Comparison of ENCODE assay signal across 1 cellular context in the genomic region with DNA sequence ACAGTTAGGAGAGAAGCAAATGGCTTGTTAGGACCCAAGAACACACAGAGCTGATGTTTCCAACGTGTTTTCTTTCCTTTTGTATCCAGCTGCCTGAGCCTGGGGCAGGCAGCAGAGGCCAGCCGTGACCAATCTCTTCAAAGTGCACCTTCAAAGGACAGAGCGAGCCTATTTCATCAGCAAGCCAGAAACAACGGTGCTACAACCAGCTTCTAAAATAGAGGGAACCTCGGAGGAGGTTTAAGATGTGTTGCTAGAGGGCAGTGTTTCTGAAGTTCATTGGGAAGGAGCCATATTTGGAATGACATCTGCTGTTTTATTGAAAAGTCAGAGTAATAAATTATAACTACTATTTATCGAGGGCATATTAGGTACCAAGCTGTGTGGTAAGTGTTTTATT.
TF ChIP-seq lines count a peak whose summit lies in the region.

No MANE protein-coding gene starts in this region.

TF ChIP-seq in IMR-90, 13 proteins besides CTCF, POLR2A, EP300 and RAD21:
- TF ChIP-seq CHD1 (IDR thresholded peaks at IDR 0.05; ENCODE audit: low read depth, low read length): no peak
- TF ChIP-seq FOS (IDR thresholded peaks at IDR 0.05; ENCODE audit: low read depth, low read length): no peak
- no peak for TF ChIP-seq MAZ (IDR thresholded peaks at IDR 0.05; ENCODE audit: borderline replicate concordance, low read depth, low read length)
- no peak for TF ChIP-seq CEBPB (IDR thresholded peaks at IDR 0.05; ENCODE audit: low read depth, low read length)
- TF ChIP-seq, protein P1, sequence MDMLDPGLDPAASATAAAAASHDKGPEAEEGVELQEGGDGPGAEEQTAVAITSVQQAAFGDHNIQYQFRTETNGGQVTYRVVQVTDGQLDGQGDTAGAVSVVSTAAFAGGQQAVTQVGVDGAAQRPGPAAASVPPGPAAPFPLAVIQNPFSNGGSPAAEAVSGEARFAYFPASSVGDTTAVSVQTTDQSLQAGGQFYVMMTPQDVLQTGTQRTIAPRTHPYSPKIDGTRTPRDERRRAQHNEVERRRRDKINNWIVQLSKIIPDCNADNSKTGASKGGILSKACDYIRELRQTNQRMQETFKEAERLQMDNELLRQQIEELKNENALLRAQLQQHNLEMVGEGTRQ (IDR thresholded peaks at IDR 0.05; ENCODE audit: low read depth, low read length): no peak
- no peak for TF ChIP-seq RCOR1 (IDR thresholded peaks at IDR 0.05; ENCODE audit: insufficient replicate concordance, low read length)
